Comparison of ENCODE assay signal across 13 cellular contexts in the genomic region with DNA sequence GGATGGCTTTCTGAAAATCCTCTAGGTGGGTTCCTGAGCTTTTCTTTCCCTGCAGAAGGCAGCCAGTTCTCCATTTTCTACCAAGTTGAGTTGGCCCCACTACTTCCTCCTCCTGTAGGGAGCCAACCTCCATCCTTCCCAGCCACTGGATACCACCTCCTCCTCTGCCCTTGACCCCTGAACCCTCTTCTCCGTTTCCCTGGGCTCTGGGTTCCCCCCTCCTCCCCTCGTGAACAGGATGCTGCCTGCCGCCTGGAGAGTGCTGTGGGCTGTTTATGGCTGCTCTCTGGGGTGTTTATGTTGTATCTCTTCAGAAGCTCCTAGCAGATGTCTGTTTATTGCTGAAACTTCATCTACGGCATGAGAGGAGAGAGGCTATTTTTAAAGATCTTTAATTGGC. TPM values are rescaled to one million over a fixed set of nuclear protein-coding genes. Genes with fewer than 3 reads are reported as not detected.
A peak's percentile ranks its signal among the peaks of the same experiment; 100 is the strongest.
DNase-seq lines count a peak whose midpoint lies in the region; ATAC-seq and TF ChIP-seq lines count a peak whose summit lies in the region.
"Had no signal": no experiment of that assay in that cellular context is flagged by ENCODE, and none has a peak within 500 bp of the region (broad histone marks: within the 10 kb centered on the region; RNA-seq: fewer than 3 reads in every experiment).

No MANE protein-coding gene starts in this region.

- POLR2A ChIA-PET in IMR-90 (lab: Charles Lee; ENCODE audit: unreplicated experiment) (interaction anchor here (1.3 kb wide), 1 partner anchor 32 kb away, joined by 7 read pairs; no protein-coding TSS in a partner anchor), WTC11 (lab: Charles Lee) (no interaction called here)

- ATAC-seq in IMR-90 (ENCODE audit: low read depth) (peak; percentile 44), WTC11 (no peak)
- no peak for ATAC-seq in activated T-cell treated with anti-CD3 and anti-CD28 coated beads, Interleukin-2, amount 50 U/mL, for 72 hours (replicated peaks in 1 of 2)
- ATAC-seq: effector memory CD8-positive, alpha-beta T cell had no signal

- H3K27me3 Mint-ChIP-seq in CD14-positive monocyte (ENCODE audit: low read depth in 3 of 3) (peaks cover 0 to 2% (median 0%) of the 10 kb centered on the region in 3 donors), brain (peaks cover 13% of the 10 kb centered on the region), WTC11 (ENCODE audit: low read depth) (peaks cover under 1% of the 10 kb centered on the region; the same call in 1 of the 2 replicates)
- no peaks in the 10 kb centered on the region for H3K27me3 Mint-ChIP-seq in activated T-cell treated with anti-CD3 and anti-CD28 coated beads, Interleukin-2, amount 50 U/mL, for 72 hours (ENCODE audit: low read depth)
- H3K27me3 Mint-ChIP-seq: activated T-cell treated with anti-CD3 and anti-CD28 coated beads, Interleukin-2, amount 50 U/mL, for 24 hours; effector memory CD8-positive, alpha-beta T cell had no signal

- TF ChIP-seq CTCF in CD14-positive monocyte (IDR thresholded peaks at IDR 0.05) (no peak), IMR-90 (conservative IDR thresholded peaks at IDR 0.05; ENCODE audit: low read depth, low read length) (0 out of 2 replicates have a peak, but pooled peaks have one; percentile 23), brain (conservative IDR thresholded peaks at IDR 0.05) (no peak), GM13976 (IDR thresholded peaks at IDR 0.05; ENCODE audit: borderline replicate concordance, control extremely low read depth, extremely low read depth, insufficient read depth, missing control alignments) (no peak), WTC11 (IDR thresholded peaks at IDR 0.05) (no peak)

- H2BK15ac ChIP-seq in IMR-90 (ENCODE audit: low read depth, low read length) (peak overlapping the region; percentile 31; the same call in 1 of the 3 replicates), mesenchymal stem cell (ENCODE audit: low read depth, poor library complexity, severe bottlenecking) (no peak overlapping the region)

- in situ Hi-C loops in IMR-90 (cut with MboI; ENCODE audit: low sequenced_read_pairs) (loop anchor here (10.0 kb wide), 1 partner anchor 116 kb away; no protein-coding TSS in a partner anchor), GM13976 (cut with MboI; ENCODE audit: low sequenced_read_pairs, unreplicated experiment) (no loop called here)

- H2BK5ac ChIP-seq in IMR-90 (ENCODE audit: low read depth, low read length, poor library complexity, severe bottlenecking) (peak overlapping the region; percentile 22), mesenchymal stem cell (ENCODE audit: low read depth, low read length, poor library complexity, severe bottlenecking) (no peak overlapping the region)

- peaks cover 79% of the 10 kb centered on the region for H4K20me1 ChIP-seq in IMR-90 (ENCODE audit: insufficient read depth, low read length)

- H2AK5ac ChIP-seq in IMR-90 (ENCODE audit: low read depth, low read length), result peak overlapping the region; percentile 88
- peak overlapping the region; percentile 3 for H2AK5ac ChIP-seq in mesenchymal stem cell (ENCODE audit: low read length, severe bottlenecking)

- H3K4me2 ChIP-seq in IMR-90 (ENCODE audit: low read depth, low read length) (peak overlapping the region; percentile 4; the same call in 1 of the 2 replicates), mesenchymal stem cell (ENCODE audit: low read length, poor library complexity, severe bottlenecking) (no peak overlapping the region)

- H3K4ac ChIP-seq in IMR-90 (ENCODE audit: low read depth, low read length), result peak overlapping the region; percentile 84
- H3K4ac ChIP-seq in mesenchymal stem cell (ENCODE audit: low read depth in 1 of 2, low read length in 2 of 2), result no peak overlapping the region

- peak overlapping the region; percentile 60; the same call in 1 of the 2 replicates for H2BK20ac ChIP-seq in IMR-90 (ENCODE audit: low read depth, low read length)

- H3K9me3 ChIP-seq in IMR-90 (ENCODE audit: control insufficient read depth, insufficient read depth, low read length) (no peaks in the 10 kb centered on the region), mesenchymal stem cell (ENCODE audit: control insufficient read depth, low read length) (no peaks in the 10 kb centered on the region)
- H3K9me3 ChIP-seq: upper lobe of left lung had no signal

- H3K36me3 Mint-ChIP-seq in CD14-positive monocyte (peaks cover 61 to 83% of the 10 kb centered on the region in 2 donors), brain (no peaks in the 10 kb centered on the region), WTC11 (no peaks in the 10 kb centered on the region)
- H3K36me3 Mint-ChIP-seq in activated T-cell treated with anti-CD3 and anti-CD28 coated beads, Interleukin-2, amount 50 U/mL, for 72 hours (ENCODE audit: insufficient read depth in 2 of 2), result peaks cover 0 to 25% of the 10 kb centered on the region in 2 donors
- H3K36me3 Mint-ChIP-seq: memory B cell had no signal

- no TSS peak for BruUV-seq in IMR-90 (replicated peaks; lab: Mats Ljungman, UMichigan)

- H3K4me3 ChIP-seq in IMR-90 (ENCODE audit: insufficient read depth, low read depth, low read length) (no peak overlapping the region), mesenchymal stem cell (ENCODE audit: insufficient read depth in 1 of 2, low read depth in 1 of 2, low read length in 2 of 2) (no peak overlapping the region)
- H3K4me3 ChIP-seq: upper lobe of left lung had no signal

- H2BK12ac ChIP-seq in mesenchymal stem cell (ENCODE audit: low read length in 2 of 2), result peak overlapping the region in 1 of 2 experiments; percentile 21

- peak overlapping the region; percentile 14; the same call in 1 of the 2 replicates for H4K5ac ChIP-seq in IMR-90 (ENCODE audit: low read depth, low read length)

- no peak; the same call in 1 of the 2 replicates for TF ChIP-seq POLR2A in IMR-90 (IDR thresholded peaks at IDR 0.05; ENCODE audit: low read depth, low read length)

- intact Hi-C loops in CD14-positive monocyte (cut with micrococcal nuclease) (loop anchor here in 1 of 2 donors (5.0 kb wide), 1 partner anchor 58 kb away; no protein-coding TSS in a partner anchor), IMR-90 (cut with micrococcal nuclease) (no loop called here)

- peak overlapping the region; percentile 82 for H4K91ac ChIP-seq in IMR-90 (ENCODE audit: insufficient read depth, low read depth, low read length)
- no peak overlapping the region for H4K91ac ChIP-seq in mesenchymal stem cell (ENCODE audit: low read length)

- WGBS in IMR-90 (ENCODE audit: extremely low coverage in 2 of 2, insufficient read length in 1 of 2), 2 experiments, result no CpG with 5 or more reads among the region's 4 CpGs
- WGBS in mesenchymal stem cell, result 0% methylated on average over 3 of the region's 4 CpGs

- H3K9me3 Mint-ChIP-seq in CD14-positive monocyte, result no peaks in the 10 kb centered on the region
- no peaks in the 10 kb centered on the region for H3K9me3 Mint-ChIP-seq in brain
- no peaks in the 10 kb centered on the region for H3K9me3 Mint-ChIP-seq in activated T-cell treated with anti-CD3 and anti-CD28 coated beads, Interleukin-2, amount 50 U/mL, for 72 hours
- no peaks in the 10 kb centered on the region for H3K9me3 Mint-ChIP-seq in WTC11
- H3K9me3 Mint-ChIP-seq: activated T-cell treated with anti-CD3 and anti-CD28 coated beads, Interleukin-2, amount 50 U/mL, for 24 hours; effector memory CD8-positive, alpha-beta T cell; memory B cell had no signal

- dilution Hi-C loops in IMR-90 (cut with HindIII; ENCODE audit: low sequenced_read_pairs, unreplicated experiment), result no loop called here

- peaks cover 66% of the 10 kb centered on the region for H3K9me1 ChIP-seq in IMR-90 (ENCODE audit: insufficient read depth, low read length)

- H3K79me1 ChIP-seq in IMR-90 (ENCODE audit: low read depth in 1 of 2, low read length in 2 of 2) (peaks cover 7 to 88% of the 10 kb centered on the region in 2 experiments), mesenchymal stem cell (replicated peaks; ENCODE audit: low read length, poor library complexity, severe bottlenecking) (peaks cover 18% of the 10 kb centered on the region)

- H3K4me1 Mint-ChIP-seq in CD14-positive monocyte (peaks cover 86% of the 10 kb centered on the region), brain (peaks cover 48% of the 10 kb centered on the region), WTC11 (peaks cover 5% of the 10 kb centered on the region)
- peaks cover 85% of the 10 kb centered on the region for H3K4me1 Mint-ChIP-seq in activated T-cell treated with anti-CD3 and anti-CD28 coated beads, Interleukin-2, amount 50 U/mL, for 72 hours (ENCODE audit: low read depth)
- H3K4me1 Mint-ChIP-seq: memory B cell had no signal

- H3K4me3 Mint-ChIP-seq in CD14-positive monocyte (peak overlapping the region in 1 of 2 donors; percentile 31), brain (peak overlapping the region in 2 of 5 experiments; percentile 4 to 20), WTC11 (no peak overlapping the region)
- no peak overlapping the region for H3K4me3 Mint-ChIP-seq in activated T-cell treated with anti-CD3 and anti-CD28 coated beads, Interleukin-2, amount 50 U/mL, for 72 hours
- H3K4me3 Mint-ChIP-seq: activated T-cell treated with anti-CD3 and anti-CD28 coated beads, Interleukin-2, amount 50 U/mL, for 24 hours; effector memory CD8-positive, alpha-beta T cell; memory B cell had no signal

- peak overlapping the region; percentile 69; the same call in 1 of the 2 replicates for H3K27ac ChIP-seq in IMR-90 (ENCODE audit: insufficient read depth, low read length)
- no peak overlapping the region for H3K27ac ChIP-seq in mesenchymal stem cell (ENCODE audit: low read length, poor library complexity, severe bottlenecking)

- H3K14ac ChIP-seq in IMR-90 (replicated peaks; ENCODE audit: low read depth, low read length), result peak overlapping the region; percentile 71
- no peak overlapping the region for H3K14ac ChIP-seq in mesenchymal stem cell (ENCODE audit: low read length in 2 of 2)

- peak overlapping the region; percentile 18 to 54; a peak in 2 of 4 replicates for H4K8ac ChIP-seq in IMR-90 (ENCODE audit: low read depth in 2 of 2, low read length in 2 of 2)
- no peak overlapping the region for H4K8ac ChIP-seq in mesenchymal stem cell (ENCODE audit: low read length)

- H3K27me3 ChIP-seq in IMR-90 (ENCODE audit: control insufficient read depth, insufficient read depth, low read length) (no peaks in the 10 kb centered on the region), mesenchymal stem cell (ENCODE audit: control insufficient read depth in 1 of 2, insufficient read depth in 1 of 2, low read length in 2 of 2) (no peaks in the 10 kb centered on the region)
- H3K27me3 ChIP-seq: upper lobe of left lung had no signal

- H3K4me1 ChIP-seq in IMR-90 (ENCODE audit: control insufficient read depth, insufficient read depth, low read length) (peaks cover 65% of the 10 kb centered on the region), mesenchymal stem cell (ENCODE audit: control insufficient read depth, insufficient read depth, low read depth, low read length) (peaks cover 28% of the 10 kb centered on the region)

- H3K27ac Mint-ChIP-seq in CD14-positive monocyte (peak overlapping the region in 5 of 7 donors; percentile 21 to 83 (median 49)), brain (peak overlapping the region; percentile 2 to 86 (median 62)), WTC11 (no peak overlapping the region)
- H3K27ac Mint-ChIP-seq in activated T-cell treated with anti-CD3 and anti-CD28 coated beads, Interleukin-2, amount 50 U/mL, for 72 hours, result no peak overlapping the region
- H3K27ac Mint-ChIP-seq: activated T-cell treated with anti-CD3 and anti-CD28 coated beads, Interleukin-2, amount 50 U/mL, for 24 hours; memory B cell had no signal

- H3K18ac ChIP-seq in IMR-90 (ENCODE audit: low read depth, low read length), result peak overlapping the region; percentile 21
- H3K18ac ChIP-seq in mesenchymal stem cell (ENCODE audit: low read depth in 1 of 2, low read length in 2 of 2), result peak overlapping the region in 1 of 2 experiments; percentile 6

- H2AFZ ChIP-seq in IMR-90 (replicated peaks; ENCODE audit: low read length, poor library complexity) (peak overlapping the region; percentile 72), mesenchymal stem cell (ENCODE audit: low read depth, low read length) (no peak overlapping the region)

- no peak overlapping the region for H3K56ac ChIP-seq in IMR-90 (ENCODE audit: extremely low read depth, insufficient read depth, low read length)

- peak overlapping the region; percentile 78 for H2BK120ac ChIP-seq in IMR-90 (ENCODE audit: low read depth, low read length)
- no peak overlapping the region for H2BK120ac ChIP-seq in mesenchymal stem cell (ENCODE audit: low read depth, low read length)

- H3K23ac ChIP-seq in IMR-90 (ENCODE audit: low read depth, low read length) (peak overlapping the region; percentile 75; the same call in 1 of the 2 replicates), mesenchymal stem cell (ENCODE audit: low read length in 2 of 2) (no peak overlapping the region)

- H3K9ac ChIP-seq in IMR-90 (ENCODE audit: low read depth, low read length) (0 out of 2 replicates have a peak overlapping the region, but pooled peaks have one; percentile 13), mesenchymal stem cell (ENCODE audit: low read length) (no peak overlapping the region)

- TF ChIP-seq RAD21 in IMR-90 (IDR thresholded peaks at IDR 0.05; ENCODE audit: low read length), result peak; percentile 14; the same call in 1 of the 2 replicates

- peak overlapping the region; percentile 38 for H2AK9ac ChIP-seq in IMR-90 (replicated peaks; ENCODE audit: low read depth, low read length, poor library complexity)

- CTCF ChIA-PET in IMR-90 (lab: Yijun Ruan, JAX), result interaction anchor here (0.6 to 1.3 kb wide), 3 partner anchors 16 to 31 kb away, joined by 3 read pairs; no protein-coding TSS in a partner anchor
- CTCF ChIA-PET in WTC11 (lab: Charles Lee), result interaction anchor here (0.6 to 1.5 kb wide), 12 partner anchors 9 to 293 kb away, joined by 3 to 5 read pairs (median 3); a partner anchor contains a TSS

- DNase-seq in CD14-positive monocyte (ENCODE audit: low spot score) (no peak), IMR-90 (peak; percentile 46), mesenchymal stem cell (peak; percentile 84), GM13976 (ENCODE audit: low spot score) (no peak), WTC11 (ENCODE audit: low spot score) (no peak)
- DNase-seq in activated T-cell treated with anti-CD3 and anti-CD28 coated beads, Interleukin-2, amount 50 U/mL, for 72 hours, result no peak
- DNase-seq in activated T-cell treated with anti-CD3 and anti-CD28 coated beads, Interleukin-2, amount 50 U/mL, for 48 hours, result no peak
- DNase-seq: activated T-cell treated with anti-CD3 and anti-CD28 coated beads, Interleukin-2, amount 50 U/mL, for 24 hours; effector memory CD8-positive, alpha-beta T cell; NCI-H1048; upper lobe of left lung had no signal

- H3K36me3 ChIP-seq in IMR-90 (ENCODE audit: control insufficient read depth, insufficient read depth, low read length) (peaks cover 12% of the 10 kb centered on the region), mesenchymal stem cell (ENCODE audit: control insufficient read depth in 1 of 2, insufficient read depth in 2 of 2, low read depth in 1 of 2, low read length in 2 of 2) (peaks cover 5 to 20% of the 10 kb centered on the region in 2 experiments)
- H3K36me3 ChIP-seq: upper lobe of left lung had no signal

RNA-seq across cellular contexts. Expression of a gene that starts 8.6 kb away (rescaled TPM):
- polyA plus RNA-seq in CD14-positive monocyte, result 10 to 100 TPM; 39.8 to 72.5 TPM
- total RNA-seq in IMR-90 (2012; rRNA removed), result 285 and 336 TPM in 2 replicates
- polyA plus RNA-seq in IMR-90 (2012; rRNA removed), result 141 and 170 TPM in 2 replicates
- 63.9 and 84.9 TPM in 2 replicates for polyA plus RNA-seq in IMR-90 (2012; cell fraction: cytosol; rRNA removed)
- 109 and 162 TPM in 2 replicates for polyA plus RNA-seq in IMR-90 (2012; cell fraction: nucleus; rRNA removed; ENCODE audit: low replicate concordance)
- polyA plus RNA-seq in brain (ENCODE audit: insufficient read depth, low read depth, low replicate concordance), result 62.9 TPM
- 96.9 TPM for polyA plus RNA-seq in mesenchymal stem cell (2013, experiment 1 of 2)
- polyA plus RNA-seq in mesenchymal stem cell (2013, experiment 2 of 2), result 100 TPM
- 100 to 1,000 TPM; 227 to 322 TPM for total RNA-seq in activated T-cell treated with anti-CD3 and anti-CD28 coated beads, Interleukin-2, amount 50 U/mL, for 72 hours
- total RNA-seq in WTC11 (2021), result 2.2 to 3.1 TPM (median 2.6 TPM) in 3 replicates

Comparison
In these comparisons a context has a peak if more than half of its experiments do, and no peak if none do; other contexts are left out.
1. DNase-seq: peak in IMR-90 (single experiment) and mesenchymal stem cell (single experiment); none in CD14-positive monocyte (single experiment), activated T-cell treated with anti-CD3 and anti-CD28 coated beads, Interleukin-2, amount 50 U/mL, for 72 hours (0 of 2), GM13976 (single experiment), activated T-cell treated with anti-CD3 and anti-CD28 coated beads, Interleukin-2, amount 50 U/mL, for 48 hours (0 of 2) and WTC11 (single experiment).
2. H3K27ac Mint-ChIP-seq: peak in CD14-positive monocyte (5 of 7) and brain (5 of 5); none in activated T-cell treated with anti-CD3 and anti-CD28 coated beads, Interleukin-2, amount 50 U/mL, for 72 hours (single experiment) and WTC11 (single experiment).
3. RNA of a gene that starts 8.6 kb away (total RNA-seq): 285 to 336 TPM in IMR-90 and 227 to 322 TPM in activated T-cell treated with anti-CD3 and anti-CD28 coated beads, Interleukin-2, amount 50 U/mL, for 72 hours; 2.2 to 3.1 TPM in WTC11; every median in the first group is over 10 times any median in the second.